1 cellular context compared by ENCODE assay signal in the genomic region with DNA sequence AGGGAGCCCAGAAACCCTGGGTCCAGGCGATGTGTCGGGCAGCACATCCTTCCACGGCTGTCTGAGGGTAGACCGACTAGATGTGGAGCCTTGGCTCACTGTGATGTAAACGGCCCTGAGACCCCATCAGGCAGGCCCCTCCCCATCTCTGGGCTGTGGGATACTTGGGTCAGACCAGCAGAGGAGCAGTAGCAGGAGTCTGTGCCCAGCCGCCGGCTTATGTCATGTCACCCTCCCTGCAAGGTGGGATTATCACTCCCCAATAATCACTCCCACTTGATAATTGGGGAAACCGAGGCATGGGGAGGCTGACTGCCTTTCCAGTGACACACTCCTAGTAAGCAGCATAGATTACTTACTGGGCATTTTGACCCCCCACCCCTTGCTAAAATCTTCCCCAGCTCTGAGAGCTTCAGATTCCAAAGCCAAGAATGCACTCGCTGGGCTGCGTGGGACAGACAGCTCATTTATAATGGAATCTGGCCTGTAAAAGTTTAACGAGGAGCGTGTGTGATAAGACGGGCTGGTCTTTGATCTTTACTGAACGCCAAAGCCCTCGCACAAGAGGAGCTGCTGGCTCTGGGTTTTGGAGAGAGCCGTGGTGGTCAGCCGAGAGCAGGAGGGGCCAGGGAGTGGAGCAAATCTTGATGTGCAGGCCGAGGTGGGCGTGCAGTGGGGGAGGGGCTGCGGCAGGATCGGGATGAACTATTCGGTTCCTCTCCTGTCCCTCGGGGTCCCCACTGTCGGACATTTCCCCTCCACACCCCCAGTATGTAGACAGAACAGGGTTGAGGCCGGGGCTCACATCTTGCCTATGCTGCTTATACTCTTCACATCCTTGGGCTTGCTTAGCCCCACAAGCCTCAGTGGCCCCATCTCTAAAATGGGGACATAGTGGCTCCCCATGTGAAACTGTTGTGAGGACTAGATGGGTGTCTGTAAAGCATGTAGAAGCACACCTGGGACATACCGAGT.
TF ChIP-seq lines count a peak whose summit lies in the region.

No MANE protein-coding gene starts in this region.

TF ChIP-seq in K562, 482 proteins besides CTCF, POLR2A, EP300 and RAD21 (continued from another document):
- no peak for TF ChIP-seq ZNF764 (CRISPR knock-in tag; IDR thresholded peaks at IDR 0.05; ENCODE audit: low read depth)
- TF ChIP-seq TCF7L2 (IDR thresholded peaks at IDR 0.05; ENCODE audit: low read depth, low read length), result peak; percentile 20; the same call in 1 of the 2 replicates
- peak; percentile 55; the same call in 1 of the 2 replicates for TF ChIP-seq TCF7 (IDR thresholded peaks at IDR 0.05; ENCODE audit: borderline replicate concordance)
- no peak for TF ChIP-seq TARDBP (IDR thresholded peaks at IDR 0.05)
- TF ChIP-seq POLR2AphosphoS2 (IDR thresholded peaks at IDR 0.05; ENCODE audit: low read length), result no peak
- peak; percentile 23 to 27; a peak in 1 of 4 replicates for TF ChIP-seq KDM1A (IDR thresholded peaks at IDR 0.05)
- TF ChIP-seq GTF2B (IDR thresholded peaks at IDR 0.05; ENCODE audit: extremely low read depth, insufficient read length), result no peak
- no peak for TF ChIP-seq CREBBP (IDR thresholded peaks at IDR 0.05; ENCODE audit: low read depth, low read length)
- peak; percentile 44; the same call in 1 of the 2 replicates for TF ChIP-seq CBX1 (IDR thresholded peaks at IDR 0.05; ENCODE audit: low read depth)
- TF ChIP-seq SP1 (CRISPR knock-in tag; IDR thresholded peaks at IDR 0.05), result no peak
- no peak for TF ChIP-seq FIP1L1 (IDR thresholded peaks at IDR 0.05; ENCODE audit: low read depth, low read length, poor library complexity, severe bottlenecking)
- TF ChIP-seq NR3C1 (CRISPR knock-in tag; IDR thresholded peaks at IDR 0.05), result no peak
- TF ChIP-seq RCOR1 (IDR thresholded peaks at IDR 0.05; ENCODE audit: borderline replicate concordance in 1 of 2, low read depth in 2 of 2, low read length in 2 of 2), result 0 out of 4 replicates have a peak, but pooled peaks of 1 of the 2 experiments have one; percentile 24
- TF ChIP-seq ILK (tag; IDR thresholded peaks at IDR 0.05; ENCODE audit: borderline replicate concordance, low read depth), result no peak
- peak; percentile 94 for TF ChIP-seq RBM25 (IDR thresholded peaks at IDR 0.05; ENCODE audit: low read depth, low read length, severe bottlenecking)
